Comparison of ENCODE assay signal across 1 cellular context in genomic region chr11:1573847-1574255, GRCh38.
TF ChIP-seq lines count a peak whose summit lies in the region.

No MANE protein-coding gene starts in this region.

TF ChIP-seq in SK-N-SH, 30 proteins besides CTCF, POLR2A, EP300 and RAD21 (continued from another document):
- no peak for TF ChIP-seq USF2 (IDR thresholded peaks at IDR 0.05; ENCODE audit: borderline replicate concordance, low read depth, low read length)
- no peak for TF ChIP-seq TEAD4 (IDR thresholded peaks at IDR 0.05; ENCODE audit: borderline replicate concordance, insufficient read depth)
- TF ChIP-seq, protein P1, sequence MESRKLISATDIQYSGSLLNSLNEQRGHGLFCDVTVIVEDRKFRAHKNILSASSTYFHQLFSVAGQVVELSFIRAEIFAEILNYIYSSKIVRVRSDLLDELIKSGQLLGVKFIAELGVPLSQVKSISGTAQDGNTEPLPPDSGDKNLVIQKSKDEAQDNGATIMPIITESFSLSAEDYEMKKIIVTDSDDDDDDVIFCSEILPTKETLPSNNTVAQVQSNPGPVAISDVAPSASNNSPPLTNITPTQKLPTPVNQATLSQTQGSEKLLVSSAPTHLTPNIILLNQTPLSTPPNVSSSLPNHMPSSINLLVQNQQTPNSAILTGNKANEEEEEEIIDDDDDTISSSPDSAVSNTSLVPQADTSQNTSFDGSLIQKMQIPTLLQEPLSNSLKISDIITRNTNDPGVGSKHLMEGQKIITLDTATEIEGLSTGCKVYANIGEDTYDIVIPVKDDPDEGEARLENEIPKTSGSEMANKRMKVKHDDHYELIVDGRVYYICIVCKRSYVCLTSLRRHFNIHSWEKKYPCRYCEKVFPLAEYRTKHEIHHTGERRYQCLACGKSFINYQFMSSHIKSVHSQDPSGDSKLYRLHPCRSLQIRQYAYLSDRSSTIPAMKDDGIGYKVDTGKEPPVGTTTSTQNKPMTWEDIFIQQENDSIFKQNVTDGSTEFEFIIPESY (IDR thresholded peaks at IDR 0.05; ENCODE audit: borderline replicate concordance, low read depth) = no peak
- no peak for TF ChIP-seq JUND (IDR thresholded peaks at IDR 0.05)
- TF ChIP-seq, protein P2, sequence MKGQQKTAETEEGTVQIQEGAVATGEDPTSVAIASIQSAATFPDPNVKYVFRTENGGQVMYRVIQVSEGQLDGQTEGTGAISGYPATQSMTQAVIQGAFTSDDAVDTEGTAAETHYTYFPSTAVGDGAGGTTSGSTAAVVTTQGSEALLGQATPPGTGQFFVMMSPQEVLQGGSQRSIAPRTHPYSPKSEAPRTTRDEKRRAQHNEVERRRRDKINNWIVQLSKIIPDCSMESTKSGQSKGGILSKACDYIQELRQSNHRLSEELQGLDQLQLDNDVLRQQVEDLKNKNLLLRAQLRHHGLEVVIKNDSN (IDR thresholded peaks at IDR 0.05; ENCODE audit: borderline replicate concordance, low read depth) = no peak
